In the genomic region with DNA sequence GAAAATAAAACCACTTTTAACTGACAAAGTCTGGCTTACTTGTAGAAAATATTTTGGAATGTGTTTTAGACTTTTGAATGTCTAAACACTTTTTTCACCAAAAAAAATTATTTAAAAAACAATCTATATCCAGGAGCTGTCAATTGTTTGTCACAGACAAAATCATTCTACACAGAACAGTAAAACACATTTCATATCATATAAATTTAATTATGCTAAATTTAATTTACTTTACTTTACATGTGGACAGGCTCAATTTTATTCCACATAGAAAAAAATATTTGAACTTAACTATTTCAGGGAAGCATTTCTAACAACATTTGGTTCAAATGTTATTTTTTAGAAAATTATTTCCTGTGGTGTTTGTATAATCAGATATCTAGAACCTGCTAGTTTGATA, we compare ENCODE assay signal across 31 cellular contexts.
"Had no signal": no experiment of that assay in that cellular context is flagged by ENCODE, and none has a peak within 500 bp of the region (broad histone marks: within the 10 kb centered on the region; RNA-seq: fewer than 3 reads in every experiment).

No MANE protein-coding gene starts in this region.

- H3K27me3 ChIP-seq: ascending aorta, cardiac muscle cell had no signal

- H3K9me3 ChIP-seq: ascending aorta had no signal

- DNase-seq: activated B cell treated with CpG ODN at 0.5 μM for 24 hours; activated CD4-positive, alpha-beta memory T cell treated with anti-CD3 and anti-CD28 coated beads, Interleukin-2, amount 10 ng/mL, durations not matched to agents 7 days and 5 days; activated CD4-positive, alpha-beta T cell treated with anti-CD3 and anti-CD28 coated beads for 4 hours; activated CD4-positive, alpha-beta T cell treated with anti-CD3 and anti-CD28 coated beads, Interleukin-2, amount 10 ng/mL, durations not matched to agents 24 days and 14 days; activated CD4-positive, alpha-beta T cell treated with anti-CD3 and anti-CD28 coated beads, Interleukin-2, amount 50 U/mL, for 1 hour; activated CD4-positive, alpha-beta T cell treated with anti-CD3 and anti-CD28 coated beads, Interleukin-2, amount 50 U/mL, for 4 hours; activated CD4-positive, CD25-positive, alpha-beta regulatory T cell treated with anti-CD3 and anti-CD28 coated beads, Interleukin-2, amount 50 U/mL, for 72 hours; activated CD8-positive, alpha-beta memory T cell treated with anti-CD3 and anti-CD28 coated beads for 24 hours; activated CD8-positive, alpha-beta memory T cell treated with anti-CD3 and anti-CD28 coated beads, Interleukin-2, amount 10 ng/mL, durations not matched to agents 7 days and 5 days; activated CD8-positive, alpha-beta memory T cell treated with anti-CD3 and anti-CD28 coated beads, Interleukin-2, amount 50 U/mL, for 48 hours; activated CD8-positive, alpha-beta T cell treated with anti-CD3 and anti-CD28 coated beads, Interleukin-2, amount 10 ng/mL, durations not matched to agents 7 days and 5 days; activated effector memory CD4-positive, alpha-beta T cell treated with Interleukin-2 at 50 U/mL for 16 hours; activated gamma-delta T cell; activated naive CD4-positive, alpha-beta T cell treated with anti-CD3 and anti-CD28 coated beads, Interleukin-2, amount 10 ng/mL, durations not matched to agents 7 days and 5 days; activated naive CD4-positive, alpha-beta T cell treated with Interleukin-2 at 50 U/mL for 16 hours; activated naive CD8-positive, alpha-beta T cell treated with anti-CD3 and anti-CD28 coated beads, Interleukin-2, amount 10 ng/mL, durations not matched to agents 7 days and 5 days; activated naive CD8-positive, alpha-beta T cell treated with anti-CD3 and anti-CD28 coated beads, Interleukin-2, amount 50 U/mL, for 24 hours; activated T-cell treated with anti-CD3 and anti-CD28 coated beads, Interleukin-2, amount 50 U/mL, for 24 hours; activated T-cell treated with anti-CD3 and anti-CD28 coated beads, Interleukin-2, amount 50 U/mL, for 48 hours; amygdala; anterior cingulate cortex; caudate nucleus; cerebellar nuclear complex; T-helper 1 cell; T-helper 2 cell; T-helper 9 cell had no signal

- H3K4me1 ChIP-seq: ascending aorta had no signal

- H3K36me3 ChIP-seq: ascending aorta, cardiac muscle cell had no signal

- H3K27ac ChIP-seq: ascending aorta, cardiac muscle cell, VCaP had no signal

- H3K4me3 ChIP-seq: ascending aorta, cardiac muscle cell had no signal

- FAIRE-seq: bronchial epithelial cell, TTC549 had no signal

- ATAC-seq: activated CD8-positive, alpha-beta memory T cell treated with anti-CD3 and anti-CD28 coated beads, Interleukin-2, amount 10 ng/mL, durations not matched to agents 7 days and 5 days; activated CD8-positive, alpha-beta T cell treated with anti-CD3 and anti-CD28 coated beads, Interleukin-2, amount 10 ng/mL, durations not matched to agents 7 days and 5 days; activated naive CD8-positive, alpha-beta T cell treated with anti-CD3 and anti-CD28 coated beads, Interleukin-2, amount 50 U/mL, for 24 hours had no signal
